9 cellular contexts compared by ENCODE assay signal in the genomic region with DNA sequence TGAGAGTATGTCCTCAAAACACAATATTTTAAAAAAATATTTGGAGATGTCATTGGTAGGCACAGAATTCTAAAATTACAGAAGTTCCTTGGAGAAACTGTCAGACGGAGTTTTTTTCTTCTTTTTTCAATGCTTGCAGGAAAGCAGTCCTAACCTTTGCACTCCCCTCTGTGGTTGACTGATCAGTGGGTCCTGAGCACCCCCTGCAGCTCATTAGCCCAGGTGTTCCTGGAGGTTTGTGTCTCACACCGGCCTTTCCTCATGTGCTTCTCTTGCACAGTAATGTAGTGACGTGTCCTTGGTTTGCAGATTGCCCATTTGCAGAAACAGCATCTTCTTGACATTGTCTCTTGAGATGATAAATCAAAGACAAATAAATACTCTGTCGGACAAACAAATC.
DNase-seq lines count a peak whose midpoint lies in the region; ATAC-seq lines count a peak whose summit lies in the region.
"Had no signal": no experiment of that assay in that cellular context is flagged by ENCODE, and none has a peak within 500 bp of the region (broad histone marks: within the 10 kb centered on the region; RNA-seq: fewer than 3 reads in every experiment).

No MANE protein-coding gene starts in this region.

- ATAC-seq in esophagus mucosa (peak; percentile 60), GM19328 (IDR thresholded peaks at IDR 0.05; ENCODE audit: unreplicated experiment) (no peak), GM21825 (IDR thresholded peaks at IDR 0.05; ENCODE audit: unreplicated experiment) (no peak)

- DNase-seq in NCI-H82 (lab: John Stamatoyannopoulos, UW): peak; percentile 3
- DNase-seq in NCI-H82 treated with DMSO at 0.1 percent for 48 hours (lab: John Stamatoyannopoulos, UW; ENCODE audit: unreplicated experiment): no peak
- DNase-seq in activated CD4-positive, alpha-beta T cell treated with anti-CD3 and anti-CD28 coated beads for 24 hours (ENCODE audit: low read depth in 2 of 2): peak; percentile 43 to 65
- DNase-seq in stimulated activated naive CD4-positive, alpha-beta T cell treated with Interleukin-2 at 50 U/mL for 16 hours (lab: John Stamatoyannopoulos, UW): peak; percentile 55
- DNase-seq in posterior vena cava (ENCODE audit: low spot score): no peak
- DNase-seq: nucleus accumbens had no signal

- intact Hi-C loops in posterior vena cava (cut with DNase I): no loop called here

Comparison
In these comparisons a context has a peak if more than half of its experiments do, and no peak if none do; other contexts are left out.
1. DNase-seq: peak in NCI-H82 (single experiment), activated CD4-positive, alpha-beta T cell treated with anti-CD3 and anti-CD28 coated beads for 24 hours (2 of 2) and stimulated activated naive CD4-positive, alpha-beta T cell treated with Interleukin-2 at 50 U/mL for 16 hours (single experiment); none in NCI-H82 treated with DMSO at 0.1 percent for 48 hours (single experiment) and posterior vena cava (single experiment).